ENCODE assay signal across 8 cellular contexts in genomic region chr1:206558794-206559660, GRCh38. TPM values are rescaled to one million over a fixed set of nuclear protein-coding genes. Genes with fewer than 3 reads are reported as not detected.
A peak's percentile ranks its signal among the peaks of the same experiment; 100 is the strongest.
DNase-seq lines count a peak whose midpoint lies in the region; ATAC-seq and TF ChIP-seq lines count a peak whose summit lies in the region.

No MANE protein-coding gene starts in this region.

- no peak for TF ChIP-seq CTCF in glutamatergic neuron (IDR thresholded peaks at IDR 0.05; ENCODE audit: partially characterized antibody, unreplicated experiment)

- peaks cover 73% of the 10 kb centered on the region for H3K4me1 Mint-ChIP-seq in activated CD4-positive, alpha-beta T cell treated with anti-CD3 and anti-CD28 coated beads, Interleukin-2, amount 10 ng/mL, durations not matched to agents 7 days and 5 days
- H3K4me1 Mint-ChIP-seq in T-helper 1 cell treated with Interleukin-12 subunit alpha and Interleukin-12 subunit beta and Interleukin-4 antibody, amounts not matched to agents 30 μg/mL and 1 μg/mL, for 36 hours (ENCODE audit: low read depth), result peaks cover 69% of the 10 kb centered on the region
- peaks cover 24% of the 10 kb centered on the region for H3K4me1 Mint-ChIP-seq in glutamatergic neuron (ENCODE audit: low read depth, unreplicated experiment)

- H3K27me3 ChIP-seq in right cardiac atrium (ENCODE audit: control insufficient read depth, insufficient read depth) (no peaks in the 10 kb centered on the region), H7 (ENCODE audit: control insufficient read depth, insufficient read depth, low read length) (peaks cover 26% of the 10 kb centered on the region)

- H3K27ac Mint-ChIP-seq in activated CD4-positive, alpha-beta T cell treated with anti-CD3 and anti-CD28 coated beads, Interleukin-2, amount 10 ng/mL, durations not matched to agents 7 days and 5 days, result peak overlapping the region; percentile 92
- H3K27ac Mint-ChIP-seq in T-helper 1 cell treated with Interleukin-12 subunit alpha and Interleukin-12 subunit beta and Interleukin-4 antibody, amounts not matched to agents 30 μg/mL and 1 μg/mL, for 36 hours, result peak overlapping the region; percentile 86
- H3K27ac Mint-ChIP-seq in glutamatergic neuron (ENCODE audit: unreplicated experiment), result no peak overlapping the region

- H3K9me3 ChIP-seq in right cardiac atrium (ENCODE audit: control insufficient read depth, low read length), result no peaks in the 10 kb centered on the region

- H3K9me3 Mint-ChIP-seq in activated CD4-positive, alpha-beta T cell treated with anti-CD3 and anti-CD28 coated beads, Interleukin-2, amount 10 ng/mL, durations not matched to agents 7 days and 5 days, result no peaks in the 10 kb centered on the region
- H3K9me3 Mint-ChIP-seq in T-helper 1 cell treated with Interleukin-12 subunit alpha and Interleukin-12 subunit beta and Interleukin-4 antibody, amounts not matched to agents 30 μg/mL and 1 μg/mL, for 36 hours, result no peaks in the 10 kb centered on the region
- H3K9me3 Mint-ChIP-seq in glutamatergic neuron (ENCODE audit: unreplicated experiment), result no peaks in the 10 kb centered on the region

- no peak for DNase-seq in activated CD4-positive, alpha-beta T cell treated with anti-CD3 and anti-CD28 coated beads, Interleukin-2, amount 10 ng/mL, durations not matched to agents 7 days and 5 days
- DNase-seq in activated CD4-positive, alpha-beta T cell treated with anti-CD3 and anti-CD28 coated beads, Interleukin-2, amount 50 U/mL, for 4 hours, result no peak
- no peak for DNase-seq in right cardiac atrium
- DNase-seq in substantia nigra (lab: John Stamatoyannopoulos, UW), result no peak
- DNase-seq in glutamatergic neuron, result no peak
- DNase-seq in H7, result no peak
- no peak for DNase-seq in NCI-H187 treated with DMSO at 0.1 percent for 48 hours (lab: John Stamatoyannopoulos, UW)

- WGBS in right cardiac atrium, result 73% methylated on average over 6 of the region's 6 CpGs

- ATAC-seq in right cardiac atrium, result no peak

- CTCF ChIA-PET in activated CD4-positive, alpha-beta T cell treated with anti-CD3 and anti-CD28 coated beads, Interleukin-2, amount 10 ng/mL, durations not matched to agents 7 days and 5 days (lab: Charles Lee), result interaction anchor here (1.1 to 23.2 kb wide), 5 partner anchors 9 to 62 kb away, joined by 3 to 412 read pairs (median 3); no protein-coding TSS in a partner anchor

- POLR2A ChIA-PET in activated CD4-positive, alpha-beta T cell treated with anti-CD3 and anti-CD28 coated beads, Interleukin-2, amount 10 ng/mL, durations not matched to agents 7 days and 5 days (lab: Charles Lee), result interaction anchor here (0.8 kb wide), 1 partner anchor 23 kb away, joined by 3 read pairs; no protein-coding TSS in a partner anchor

- H3K4me3 ChIP-seq in right cardiac atrium (ENCODE audit: low read length) (peak overlapping the region; percentile 75), H7 (ENCODE audit: insufficient read depth, low read depth, low read length) (no peak overlapping the region)

- peak overlapping the region; percentile 87 for H3K4me3 Mint-ChIP-seq in activated CD4-positive, alpha-beta T cell treated with anti-CD3 and anti-CD28 coated beads, Interleukin-2, amount 10 ng/mL, durations not matched to agents 7 days and 5 days
- H3K4me3 Mint-ChIP-seq in T-helper 1 cell treated with Interleukin-12 subunit alpha and Interleukin-12 subunit beta and Interleukin-4 antibody, amounts not matched to agents 30 μg/mL and 1 μg/mL, for 36 hours, result peak overlapping the region; percentile 92
- H3K4me3 Mint-ChIP-seq in glutamatergic neuron (ENCODE audit: unreplicated experiment), result no peak overlapping the region

- H3K27ac ChIP-seq in right cardiac atrium (ENCODE audit: low read length) (no peak overlapping the region), substantia nigra (ENCODE audit: low read depth, low read length, poor library complexity, severe bottlenecking) (peak overlapping the region; percentile 1)

- H3K27me3 Mint-ChIP-seq in activated CD4-positive, alpha-beta T cell treated with anti-CD3 and anti-CD28 coated beads, Interleukin-2, amount 10 ng/mL, durations not matched to agents 7 days and 5 days, result no peaks in the 10 kb centered on the region
- H3K27me3 Mint-ChIP-seq in T-helper 1 cell treated with Interleukin-12 subunit alpha and Interleukin-12 subunit beta and Interleukin-4 antibody, amounts not matched to agents 30 μg/mL and 1 μg/mL, for 36 hours (ENCODE audit: low read depth), result no peaks in the 10 kb centered on the region
- peaks cover 3% of the 10 kb centered on the region for H3K27me3 Mint-ChIP-seq in glutamatergic neuron (ENCODE audit: unreplicated experiment)

- no peaks in the 10 kb centered on the region for H3K36me3 ChIP-seq in H7 (replicated peaks; ENCODE audit: control insufficient read depth, insufficient read depth, low read length)

- intact Hi-C loops in right cardiac atrium (cut with DNase I), result no loop called here

- H3K4me1 ChIP-seq in right cardiac atrium (ENCODE audit: control insufficient read depth, insufficient read depth, low read length), result peaks cover 11% of the 10 kb centered on the region

- H3K36me3 Mint-ChIP-seq in activated CD4-positive, alpha-beta T cell treated with anti-CD3 and anti-CD28 coated beads, Interleukin-2, amount 10 ng/mL, durations not matched to agents 7 days and 5 days (ENCODE audit: low read depth), result peaks cover 65% of the 10 kb centered on the region
- H3K36me3 Mint-ChIP-seq in T-helper 1 cell treated with Interleukin-12 subunit alpha and Interleukin-12 subunit beta and Interleukin-4 antibody, amounts not matched to agents 30 μg/mL and 1 μg/mL, for 36 hours (ENCODE audit: low read depth), result peaks cover 61% of the 10 kb centered on the region
- no peaks in the 10 kb centered on the region for H3K36me3 Mint-ChIP-seq in glutamatergic neuron (ENCODE audit: unreplicated experiment)

RNA-seq across cellular contexts. Expression of gene RASSF5, which starts 51.7 kb away (rescaled TPM):
- total RNA-seq in activated CD4-positive, alpha-beta T cell treated with anti-CD3 and anti-CD28 coated beads, Interleukin-2, amount 10 ng/mL, durations not matched to agents 7 days and 5 days, result 100 to 1,000 TPM; 185 to 201 TPM
- 10 to 100 TPM; 17.4 to 29.0 (median 22.0) TPM for total RNA-seq in right cardiac atrium
- 9.3 TPM for polyA plus RNA-seq in right cardiac atrium
- total RNA-seq in glutamatergic neuron (ENCODE audit: unreplicated experiment), result 2.7 TPM
- 0.24 and 0.70 TPM in 2 replicates for total RNA-seq in H7 (2014; rRNA removed; shearing (Covaris generic))

RNA-seq across cellular contexts. Expression of gene EIF2D, which starts 53.2 kb away (rescaled TPM):
- total RNA-seq in activated CD4-positive, alpha-beta T cell treated with anti-CD3 and anti-CD28 coated beads, Interleukin-2, amount 10 ng/mL, durations not matched to agents 7 days and 5 days, result 10 to 100 TPM; 44.5 to 51.6 TPM
- total RNA-seq in right cardiac atrium (10 to 100 TPM; 24.6 to 28.0 (median 25.8) TPM), glutamatergic neuron (ENCODE audit: unreplicated experiment) (19.5 TPM)
- polyA plus RNA-seq in right cardiac atrium, result 23.0 TPM
- total RNA-seq in H7 (2014; rRNA removed; shearing (Covaris generic)), result 77.3 and 106 TPM in 2 replicates

Comparison
In these comparisons a context has a peak if more than half of its experiments do, and no peak if none do; other contexts are left out.
1. RNA of gene RASSF5, which starts 51.7 kb away (total RNA-seq): 185 to 201 TPM in activated CD4-positive, alpha-beta T cell treated with anti-CD3 and anti-CD28 coated beads, Interleukin-2, amount 10 ng/mL, durations not matched to agents 7 days and 5 days; 17.4 to 29.0 TPM in right cardiac atrium, 2.7 TPM in glutamatergic neuron (single experiment) and 0.24 to 0.70 TPM in H7; every median in the first group is over 4 times any median in the second.